ENCODE assay signal across 8 cellular contexts in the genomic region with DNA sequence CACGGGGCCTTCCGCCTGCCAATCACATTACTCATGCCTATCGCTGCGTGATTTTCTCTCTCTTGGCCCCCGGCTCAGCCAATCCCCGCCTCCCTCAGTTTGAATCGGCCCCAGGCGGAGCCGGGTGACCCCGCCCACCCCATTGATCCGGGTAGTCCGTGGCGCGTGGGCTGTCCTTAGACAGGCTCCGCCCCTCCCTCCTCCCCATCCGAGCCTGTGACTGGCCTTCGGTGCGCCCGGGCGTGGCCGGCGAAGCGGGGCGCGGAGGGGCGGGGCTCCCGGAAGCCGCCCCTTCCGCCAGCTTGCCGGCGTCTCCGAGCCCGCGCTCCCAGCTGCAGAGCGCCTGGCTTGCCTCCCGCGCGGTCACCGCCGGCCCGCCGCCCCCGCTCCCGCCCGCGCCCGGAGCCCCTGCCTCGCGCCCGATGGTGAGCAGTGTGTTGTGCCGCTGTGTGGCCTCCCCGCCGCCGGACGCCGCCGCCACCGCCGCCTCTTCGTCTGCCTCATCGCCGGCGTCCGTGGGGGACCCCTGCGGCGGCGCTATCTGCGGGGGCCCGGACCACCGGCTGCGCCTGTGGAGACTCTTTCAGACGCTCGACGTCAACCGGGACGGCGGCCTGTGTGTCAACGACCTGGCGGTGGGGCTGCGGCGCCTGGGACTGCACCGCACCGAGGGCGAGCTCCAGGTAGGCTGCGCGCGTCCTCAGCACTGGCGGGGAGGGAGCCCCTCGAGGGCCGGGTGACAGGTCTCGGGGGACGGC.
DNase-seq lines count a peak whose midpoint lies in the region; ATAC-seq and FAIRE-seq lines count a peak whose summit lies in the region.

A gene (plus strand): TSS at position 335 of the 758 bp plus-strand sequence. CDS start 88 bp downstream, at position 423.

- DNase-seq in Ammon's horn (ENCODE audit: low spot score), result peak; percentile 100
- peak; percentile 89 for DNase-seq in GM19239 (ENCODE audit: insufficient read length, low spot score)
- DNase-seq in NCI-H524 treated with DMSO at 0.1 percent for 48 hours (lab: John Stamatoyannopoulos, UW), result peak; percentile 98
- peak; percentile 100 for DNase-seq in activated CD4-positive, alpha-beta T cell treated with anti-CD3 and anti-CD28 coated beads for 4 hours
- peak; percentile 100 for DNase-seq in stimulated activated CD4-positive, alpha-beta T cell treated with anti-CD3 and anti-CD28 coated beads, Interleukin-1b, Interleukin-23, amount 100 ng/mL, for 4 hours (ENCODE audit: low read depth in 2 of 2)

- H3K27me3 ChIP-seq in layer of hippocampus (ENCODE audit: control insufficient read depth, insufficient read depth, low read length), result no peaks in the 10 kb centered on the region

- peak within 1 kb of the TSS; percentile 100 for H3K27ac ChIP-seq in cingulate gyrus (ENCODE audit: low read depth, low read length)
- peak within 1 kb of the TSS; percentile 100 for H3K27ac ChIP-seq in layer of hippocampus (ENCODE audit: low read depth, low read length)

- FAIRE-seq in GM19239 (lab: Jason Lieb, UNC), result no peak

- ATAC-seq in HG03457 (IDR thresholded peaks at IDR 0.05; ENCODE audit: unreplicated experiment), result peak; percentile 54

Comparison
In these comparisons a context has a peak if more than half of its experiments do, and no peak if none do; other contexts are left out.
1. Peak in every context shown above with its lines: DNase-seq, ATAC-seq and H3K27ac ChIP-seq.